ENCODE assay signal across 1 cellular context in genomic region chr17:81933178-81933699, GRCh38.
TF ChIP-seq lines count a peak whose summit lies in the region.

No MANE protein-coding gene starts in this region.

TF ChIP-seq in SK-N-SH treated with all-trans-retinoic acid at 6 μM for 48 hours, 23 proteins besides CTCF, POLR2A, EP300 and RAD21 (continued from another document):
- TF ChIP-seq PATZ1 (CRISPR knock-in tag; IDR thresholded peaks at IDR 0.05; ENCODE audit: borderline replicate concordance) (no peak), ZNF70 (CRISPR knock-in tag; IDR thresholded peaks at IDR 0.05) (no peak), TSHZ2 (CRISPR knock-in tag; IDR thresholded peaks at IDR 0.05) (no peak), ZFP30 (CRISPR knock-in tag; IDR thresholded peaks at IDR 0.05) (no peak), ZFP3 (CRISPR knock-in tag; IDR thresholded peaks at IDR 0.05) (no peak), OSR1 (CRISPR knock-in tag; IDR thresholded peaks at IDR 0.05) (no peak), ESRRG (CRISPR knock-in tag; IDR thresholded peaks at IDR 0.05) (no peak), CREB5 (CRISPR knock-in tag; IDR thresholded peaks at IDR 0.05; ENCODE audit: low read depth) (no peak)
